Comparison of ENCODE assay signal across 8 cellular contexts in the genomic region with DNA sequence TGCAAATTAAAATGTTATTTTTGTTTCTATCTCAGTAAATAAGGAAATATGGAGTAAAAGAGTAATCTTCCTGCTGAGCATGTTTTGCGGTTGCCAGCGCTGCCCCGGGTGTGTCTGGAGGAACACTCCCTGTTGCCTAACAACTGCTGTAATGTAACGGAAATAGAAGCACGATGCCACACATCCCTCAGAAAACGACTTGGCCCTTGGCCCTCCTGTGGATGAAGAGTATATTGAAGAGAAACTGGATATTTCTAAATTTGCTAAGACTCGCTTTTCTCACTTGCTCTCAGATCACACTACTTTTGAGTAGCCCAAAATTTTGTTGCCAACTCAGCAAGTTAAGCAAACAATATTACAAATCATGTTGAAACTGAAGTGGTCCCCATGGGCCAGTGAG. TPM values are rescaled to one million over a fixed set of nuclear protein-coding genes. Genes with fewer than 3 reads are reported as not detected.
DNase-seq lines count a peak whose midpoint lies in the region; ATAC-seq and TF ChIP-seq lines count a peak whose summit lies in the region.

No MANE protein-coding gene starts in this region.

- H3K4me3 ChIP-seq in MG63: no peak overlapping the region

- no peaks in the 10 kb centered on the region for H3K9me3 ChIP-seq in MG63

- peak; percentile 16; the same call in 1 of the 2 replicates for TF ChIP-seq CTCF in VCaP (conservative IDR thresholded peaks at IDR 0.05)

- H3K27me3 ChIP-seq in MG63: no peaks in the 10 kb centered on the region

- no peaks in the 10 kb centered on the region for H3K36me3 ChIP-seq in MG63

- no peak overlapping the region for H3K27ac ChIP-seq in VCaP

- ATAC-seq in GM21619 (IDR thresholded peaks at IDR 0.05; ENCODE audit: unreplicated experiment): peak; percentile 48

- DNase-seq in DMS79 (lab: John Stamatoyannopoulos, UW): peak; percentile 1
- DNase-seq in MG63: peak; percentile 86
- DNase-seq in effector CD4-positive, alpha-beta T cell: peak; percentile 31
- DNase-seq in lung microvascular endothelial cell (ENCODE audit: low read depth in 2 of 2): peak; percentile 45 to 93
- DNase-seq in stimulated activated naive CD4-positive, alpha-beta T cell treated with Interleukin-2 at 50 U/mL for 16 hours (lab: John Stamatoyannopoulos, UW): peak; percentile 37
- DNase-seq in NCI-H345 (lab: John Stamatoyannopoulos, UW): no peak

RNA-seq across cellular contexts. Expression of a gene that starts 18.9 kb away (rescaled TPM):
- total RNA-seq in MG63 (2014; rRNA removed; shearing (Covaris generic); ENCODE audit: low replicate concordance): not detected in 2 replicates
- total RNA-seq in lung microvascular endothelial cell: not detected in 2 replicates
